In the genomic region with DNA sequence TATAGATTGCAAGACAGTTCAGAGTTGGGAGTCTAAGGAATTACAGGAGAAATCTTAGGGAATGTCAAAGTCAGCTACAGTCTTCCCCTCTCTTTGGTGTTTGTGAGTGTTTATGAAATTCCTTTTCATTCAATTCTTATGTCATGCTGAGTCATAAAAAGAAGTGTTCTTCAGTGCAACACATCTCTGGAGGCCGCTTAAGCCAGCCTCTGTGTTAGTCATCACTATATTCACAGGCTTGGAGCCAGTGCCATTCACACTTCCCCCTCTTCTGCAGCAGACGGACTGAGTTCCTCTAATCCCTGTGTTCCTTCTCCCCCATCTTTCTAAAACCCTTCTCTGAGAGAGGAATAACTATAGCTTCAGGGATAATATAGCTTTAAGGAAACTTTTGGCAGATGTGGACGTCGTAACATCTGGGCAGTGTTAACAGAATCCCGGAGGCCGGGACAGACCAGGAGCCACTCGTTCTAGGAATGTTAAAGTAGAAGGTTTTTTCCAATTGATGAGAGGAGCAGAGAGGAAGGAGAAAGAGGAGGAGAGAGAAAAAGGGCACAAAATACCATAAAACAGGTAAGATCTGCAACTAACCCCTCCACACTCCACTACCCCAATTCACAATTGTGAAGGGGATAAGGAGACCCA, we compare ENCODE assay signal across 8 cellular contexts. TPM values are rescaled to one million over a fixed set of nuclear protein-coding genes. Genes with fewer than 3 reads are reported as not detected.
A peak's percentile ranks its signal among the peaks of the same experiment; 100 is the strongest.
DNase-seq lines count a peak whose midpoint lies in the region; ATAC-seq, FAIRE-seq and TF ChIP-seq lines count a peak whose summit lies in the region.

A gene with protein sequence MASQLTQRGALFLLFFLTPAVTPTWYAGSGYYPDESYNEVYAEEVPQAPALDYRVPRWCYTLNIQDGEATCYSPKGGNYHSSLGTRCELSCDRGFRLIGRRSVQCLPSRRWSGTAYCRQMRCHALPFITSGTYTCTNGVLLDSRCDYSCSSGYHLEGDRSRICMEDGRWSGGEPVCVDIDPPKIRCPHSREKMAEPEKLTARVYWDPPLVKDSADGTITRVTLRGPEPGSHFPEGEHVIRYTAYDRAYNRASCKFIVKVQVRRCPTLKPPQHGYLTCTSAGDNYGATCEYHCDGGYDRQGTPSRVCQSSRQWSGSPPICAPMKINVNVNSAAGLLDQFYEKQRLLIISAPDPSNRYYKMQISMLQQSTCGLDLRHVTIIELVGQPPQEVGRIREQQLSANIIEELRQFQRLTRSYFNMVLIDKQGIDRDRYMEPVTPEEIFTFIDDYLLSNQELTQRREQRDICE (plus strand): TSS at position 257 of the 645 bp plus-strand sequence. CDS start 2,124 bp downstream, outside the sequence.

- H3K27me3 ChIP-seq in SJSA1 (replicated peaks): no peaks in the 10 kb centered on the region
- H3K27me3 ChIP-seq in spleen (replicated peaks in 1 of 7): peaks cover 0 to 20% (median 0%) of the 10 kb centered on the region in 7 donors

- no peak for FAIRE-seq in GM19239 (lab: Jason Lieb, UNC)

- DNase-seq in SJSA1 (ENCODE audit: low read depth in 1 of 2, low spot score in 2 of 2) (peak; percentile 77 to 80), glomerular visceral epithelial cell (ENCODE audit: extremely low spot score) (peak; percentile 71), spleen (no peak), SK-N-DZ (ENCODE audit: low spot score) (no peak), GM19239 (ENCODE audit: insufficient read length, low spot score) (no peak), NCI-H510A (lab: John Stamatoyannopoulos, UW) (no peak)

- TF ChIP-seq POLR2A in spleen (IDR thresholded peaks at IDR 0.05): no peak

- H3K36me3 ChIP-seq in SJSA1: 0 out of 2 replicates have a peak, but pooled peaks cover 3% of the 10 kb centered on the region
- H3K36me3 ChIP-seq in spleen: no peaks in the 10 kb centered on the region

- H3K4me3 ChIP-seq in SJSA1: peak within 1 kb of the TSS; percentile 37
- H3K4me3 ChIP-seq in spleen: peak within 1 kb of the TSS in 4 of 8 donors; percentile 9 to 49 (median 24)

- H3K4me1 ChIP-seq in SJSA1 (replicated peaks) (peaks cover 47% of the 10 kb centered on the region), spleen (peaks cover 0 to 4% (median 0%) of the 10 kb centered on the region in 6 donors)

- H3K27ac ChIP-seq in SJSA1 (peak within 1 kb of the TSS; percentile 92), spleen (peak within 1 kb of the TSS in 7 of 8 donors; percentile 15 to 83 (median 52))

- no peak for TF ChIP-seq CTCF in spleen (IDR thresholded peaks at IDR 0.05 in 8 of 11, conservative IDR thresholded peaks at IDR 0.05 in 3 of 11)

- no peaks in the 10 kb centered on the region for H3K9me3 ChIP-seq in SJSA1 (replicated peaks)
- no peaks in the 10 kb centered on the region for H3K9me3 ChIP-seq in spleen

- intact Hi-C loops in spleen (cut with DNase I; ENCODE audit: low total_unique reads): no loop called here

- ATAC-seq in GM21360 (IDR thresholded peaks at IDR 0.05; ENCODE audit: unreplicated experiment) (peak; percentile 73), GM19324 (IDR thresholded peaks at IDR 0.05; ENCODE audit: low FRiP score, unreplicated experiment) (no peak)

- WGBS in spleen, 5 donors: 54 to 70% (median 60%) methylated on average over 7 of the region's 7 CpGs

RNA-seq across cellular contexts. Expression of the gene that starts here (rescaled TPM):
- 33.9 and 38.0 TPM in 2 replicates for total RNA-seq in SJSA1 (2014; rRNA removed; shearing (Covaris generic))
- total RNA-seq in spleen: 10 to 100 TPM in 6 of 7 donors, 1 to 10 TPM in 1; 7.7 to 57.5 (median 33.3) TPM
- 10 to 100 TPM in 2 of 3 donors, 1 to 10 TPM in 1; 3.7 to 13.4 (median 13.1) TPM for polyA plus RNA-seq in spleen
- polyA plus RNA-seq in SK-N-DZ (2014; cell fraction: cytosol; rRNA removed): not detected in 2 replicates
- polyA plus RNA-seq in SK-N-DZ (2014; cell fraction: nucleus; rRNA removed): not detected in 2 replicates

Comparison
In these comparisons a context has a peak if more than half of its experiments do, and no peak if none do; other contexts are left out.
1. DNase-seq: peak in SJSA1 (2 of 2) and glomerular visceral epithelial cell (single experiment); none in spleen (single experiment), SK-N-DZ (single experiment), GM19239 (single experiment) and NCI-H510A (single experiment).